Comparison of ENCODE assay signal across 8 cellular contexts in the genomic region with DNA sequence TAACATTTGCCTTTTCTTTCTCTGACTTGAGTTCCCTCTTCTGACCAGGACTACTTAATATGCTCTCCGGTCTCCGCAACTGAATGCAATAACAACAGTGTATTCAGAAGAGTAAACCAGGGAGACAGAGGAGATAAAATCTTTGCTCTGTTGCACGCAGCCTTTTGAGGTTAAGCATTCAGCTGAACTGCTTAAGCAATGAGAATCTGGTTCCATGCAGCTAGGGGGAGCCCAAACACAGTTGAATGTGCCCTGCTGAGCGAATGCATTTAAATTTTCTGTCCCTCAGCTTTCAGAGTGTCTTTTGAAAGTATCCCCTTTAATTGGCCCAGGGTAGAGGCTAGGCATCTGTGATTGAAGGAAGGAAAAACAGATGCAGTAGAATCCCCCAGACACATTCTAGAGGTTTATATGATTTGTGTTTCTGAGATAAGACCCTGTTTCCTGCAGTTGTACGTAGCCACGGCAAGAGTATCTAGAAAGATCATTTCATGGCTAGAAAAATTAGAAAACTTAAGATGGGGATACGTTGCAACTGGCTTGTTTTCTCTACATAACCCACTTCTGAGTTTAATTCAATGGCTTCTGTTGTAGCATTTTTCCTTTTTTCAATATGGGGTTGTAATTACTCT.
DNase-seq lines count a peak whose midpoint lies in the region; ATAC-seq and TF ChIP-seq lines count a peak whose summit lies in the region.

No MANE protein-coding gene starts in this region.

- H3K27ac ChIP-seq in adrenal gland: no peak overlapping the region

- peak; percentile 41 for DNase-seq in Daoy (ENCODE audit: low read depth)
- DNase-seq in NCI-H524 treated with DMSO at 0.1 percent for 48 hours (lab: John Stamatoyannopoulos, UW): peak; percentile 37
- DNase-seq in adrenal gland: peak; percentile 67 to 90 (median 74)
- peak; percentile 33 for DNase-seq in left ventricle myocardium superior
- DNase-seq in renal cortical epithelial cell (ENCODE audit: low read depth): peak; percentile 41

- H3K4me1 ChIP-seq in adrenal gland (replicated peaks in 1 of 2): peaks cover 0 to 8% of the 10 kb centered on the region in 2 donors

- H3K27me3 ChIP-seq in adrenal gland: no peaks in the 10 kb centered on the region

- H3K4me3 ChIP-seq in adrenal gland: no peak overlapping the region

- no peak for TF ChIP-seq POLR2A in adrenal gland (IDR thresholded peaks at IDR 0.05)

- no peaks in the 10 kb centered on the region for H3K9me3 ChIP-seq in adrenal gland (replicated peaks in 1 of 3)

- peak; percentile 58 to 90 (median 84) for TF ChIP-seq CTCF in adrenal gland (IDR thresholded peaks at IDR 0.05)

- WGBS in adrenal gland, 4 donors: 20 to 24% (median 22%) methylated on average over 7 of the region's 7 CpGs

- intact Hi-C loops in adrenal gland (cut with DNase I) (loop anchor here in 1 of 2 donors (10.0 kb wide), 1 partner anchor 154 kb away; no protein-coding TSS in a partner anchor), left ventricle myocardium superior (cut with micrococcal nuclease) (no loop called here)

- no peaks in the 10 kb centered on the region for H3K36me3 ChIP-seq in adrenal gland (replicated peaks in 1 of 2)

- ATAC-seq in GM19452 (IDR thresholded peaks at IDR 0.05; ENCODE audit: unreplicated experiment) (peak; percentile 61), HG03469 (IDR thresholded peaks at IDR 0.05; ENCODE audit: unreplicated experiment) (peak; percentile 71), left ventricle myocardium superior (peak; percentile 76), GM19035 (IDR thresholded peaks at IDR 0.05; ENCODE audit: unreplicated experiment) (no peak)
